Comparison of ENCODE assay signal across 6 cellular contexts in the genomic region with DNA sequence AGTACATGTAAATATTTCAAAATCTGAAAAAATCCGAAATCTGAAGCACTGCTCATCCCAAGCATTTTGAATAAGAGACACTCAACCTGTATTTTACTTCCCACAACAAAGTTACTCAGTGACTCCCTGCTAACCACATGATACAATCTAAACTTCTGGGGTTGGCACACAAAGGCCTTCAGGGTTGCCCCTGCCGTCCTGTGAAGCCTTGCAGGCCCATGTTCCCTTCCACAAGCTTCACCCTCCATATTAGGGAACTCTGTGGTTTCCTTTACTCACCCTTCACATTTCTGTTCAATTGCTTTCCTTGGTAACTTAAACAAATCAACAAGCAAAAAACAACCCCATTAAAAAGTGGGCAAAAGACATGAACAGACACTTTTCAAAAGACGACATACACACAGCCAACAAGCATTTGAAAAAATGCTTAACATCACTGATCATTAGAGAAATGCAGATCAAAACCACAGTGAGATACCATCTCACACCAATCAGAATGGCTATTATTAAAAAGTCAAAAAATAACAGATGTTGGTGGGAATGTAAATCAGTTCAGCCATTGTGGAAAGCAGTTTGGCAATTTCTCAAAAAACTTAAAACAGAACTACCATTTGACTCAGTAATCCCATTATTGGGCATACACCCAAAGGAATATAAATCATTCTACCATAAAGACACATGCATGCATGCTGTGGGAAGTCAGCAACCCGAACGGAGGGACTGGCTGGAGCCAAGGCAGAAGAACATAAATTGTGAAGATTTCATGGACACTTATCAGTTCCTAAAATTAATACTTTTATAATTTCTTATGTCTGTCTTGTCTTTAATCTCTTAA.
DNase-seq lines count a peak whose midpoint lies in the region; ATAC-seq, FAIRE-seq and TF ChIP-seq lines count a peak whose summit lies in the region.
"Not testable (repeated sequence)": the region's sequence is repeated elsewhere in the genome, so short reads cannot be mapped to it uniquely, and the experiment has no call there.

No MANE protein-coding gene starts in this region.

- H3K18ac ChIP-seq in H1 (ENCODE audit: extremely low read depth, low read length), result not testable (repeated sequence)

- peaks cover 34% of the 10 kb centered on the region for H3K36me3 Mint-ChIP-seq in GM23338 (ENCODE audit: low read depth)

- peak overlapping the region; percentile 19; the same call in 1 of the 2 replicates for H2AFZ ChIP-seq in GM23338
- not testable (repeated sequence) for H2AFZ ChIP-seq in H1 (ENCODE audit: low read length)

- not testable (repeated sequence) for H3K9me2 ChIP-seq in GM23338 (ENCODE audit: insufficient read depth)

- not testable (repeated sequence) for H3K27me3 Mint-ChIP-seq in GM23338 (ENCODE audit: insufficient read depth, low read depth, poor library complexity)

- not testable (repeated sequence) for TF ChIP-seq POLR2A in H1 (IDR thresholded peaks at IDR 0.05; ENCODE audit: control extremely low read depth in 1 of 2, low read depth in 2 of 2, low read length in 2 of 2)

- H3K27me3 ChIP-seq in GM23338 (ENCODE audit: insufficient read depth); H1 (replicated peaks in 1 of 4; ENCODE audit: control insufficient read depth in 3 of 4, extremely low read depth in 1 of 4, insufficient read depth in 3 of 4, low read length in 3 of 4): not testable (repeated sequence)

- CTCF ChIA-PET in H1 (lab: Charles Lee; ENCODE audit: partially characterized antibody), result not testable (repeated sequence)

- H2BK12ac ChIP-seq in H1 (ENCODE audit: low read depth, low read length), result not testable (repeated sequence)

- not testable (repeated sequence) for H4K5ac ChIP-seq in H1 (ENCODE audit: insufficient read length, low read depth, low read length)

- H3K4me1 ChIP-seq in GM23338 (ENCODE audit: insufficient read depth); H1 (replicated peaks in 1 of 4; ENCODE audit: control insufficient read depth in 3 of 4, insufficient read depth in 4 of 4, low read length in 3 of 4): not testable (repeated sequence)

- H4K20me1 ChIP-seq in GM23338 (replicated peaks; ENCODE audit: insufficient read depth); H1 (replicated peaks in 1 of 2; ENCODE audit: control insufficient read depth in 1 of 2, insufficient read depth in 2 of 2, low read length in 2 of 2): not testable (repeated sequence)

- not testable (repeated sequence) for H3K56ac ChIP-seq in H1 (replicated peaks; ENCODE audit: insufficient read length, low read depth, low read length)

- not testable (repeated sequence) for H3K14ac ChIP-seq in H1 (ENCODE audit: insufficient read length)

- TF ChIP-seq EP300 in H1 (IDR thresholded peaks at IDR 0.05; ENCODE audit: borderline replicate concordance in 1 of 2, low read depth in 2 of 2, low read length in 2 of 2), result not testable (repeated sequence)

- not testable (repeated sequence) for H3F3A ChIP-seq in GM23338 (replicated peaks; ENCODE audit: low read depth)

- not testable (repeated sequence) for H3K4ac ChIP-seq in H1 (replicated peaks; ENCODE audit: insufficient read length, low read depth, low read length)

- not testable (repeated sequence) for H3K27ac Mint-ChIP-seq in GM23338

- H3K4me2 ChIP-seq in GM23338; H1 (ENCODE audit: insufficient read depth in 1 of 2, low read depth in 2 of 2, low read length in 2 of 2): not testable (repeated sequence)

- not testable (repeated sequence) for TF ChIP-seq CTCF in AG10803 (conservative IDR thresholded peaks at IDR 0.05; ENCODE audit: low read length); GM23338 (conservative IDR thresholded peaks at IDR 0.05; ENCODE audit: low read depth in 2 of 2); H1 (IDR thresholded peaks at IDR 0.05; ENCODE audit: control extremely low read depth in 1 of 3, insufficient read depth in 1 of 3, low read depth in 1 of 3, low read length in 3 of 3)

- not testable (repeated sequence) for H2BK15ac ChIP-seq in H1 (ENCODE audit: low read length)

- 0 out of 2 replicates have a peak overlapping the region, but pooled peaks have one; percentile 17 for H2BK20ac ChIP-seq in H1 (ENCODE audit: low read length)

- H3K4me1 Mint-ChIP-seq in GM23338, result peaks cover 14% of the 10 kb centered on the region

- ATAC-seq in GM23338, result not testable (repeated sequence)

- not testable (repeated sequence) for H3K23ac ChIP-seq in H1 (ENCODE audit: insufficient read length)

- POLR2A ChIA-PET in H1 (lab: Charles Lee; ENCODE audit: partially characterized antibody), result not testable (repeated sequence)

- H4K8ac ChIP-seq in H1 (ENCODE audit: extremely low read depth, insufficient read depth, low read length), result not testable (repeated sequence)

- H2AK5ac ChIP-seq in H1 (ENCODE audit: low read depth, low read length), result not testable (repeated sequence)

- not testable (repeated sequence) for H3K4me3 Mint-ChIP-seq in GM23338

- H3K79me2 ChIP-seq in GM23338 (replicated peaks; ENCODE audit: insufficient read depth); H1 (ENCODE audit: control insufficient read depth in 1 of 2, insufficient read depth in 2 of 2, low read length in 2 of 2): not testable (repeated sequence)

- H3K36me3 ChIP-seq in GM23338 (ENCODE audit: insufficient read depth), result peaks cover 13% of the 10 kb centered on the region
- not testable (repeated sequence) for H3K36me3 ChIP-seq in SK-N-MC (ENCODE audit: insufficient read depth, low read length); H1 (ENCODE audit: control insufficient read depth in 2 of 4, insufficient read depth in 4 of 4, low read length in 3 of 4)

- TF ChIP-seq RAD21 in H1 (IDR thresholded peaks at IDR 0.05 in 1 of 2, conservative IDR thresholded peaks at IDR 0.05 in 1 of 2; ENCODE audit: low read depth in 2 of 2, low read length in 2 of 2), result not testable (repeated sequence)

- FAIRE-seq in H1 (lab: Jason Lieb, UNC), result not testable (repeated sequence)

- H3K4me3 ChIP-seq in AG10803 (ENCODE audit: low read length); GM23338; SK-N-MC; H1 (ENCODE audit: extremely low read depth in 1 of 4, insufficient read depth in 2 of 4, low read depth in 3 of 4, low read length in 4 of 4): not testable (repeated sequence)

- not testable (repeated sequence) for H3K9me3 ChIP-seq in SK-N-MC (ENCODE audit: low read depth, low read length)
- H3K9me3 ChIP-seq in H1 (ENCODE audit: insufficient read depth in 2 of 2, low read depth in 1 of 2, low read length in 1 of 2), result peaks cover 25 to 27% of the 10 kb centered on the region in 2 experiments

- H3K79me1 ChIP-seq in H1 (ENCODE audit: low read depth, low read length), result not testable (repeated sequence)

- H3K27ac ChIP-seq in GM23338 (ENCODE audit: low read depth); H1 (ENCODE audit: low read depth, low read length): not testable (repeated sequence)
- H3K27ac ChIP-seq in SK-N-MC, result peak overlapping the region; percentile 70

- 93% methylated on average over 5 of the region's 5 CpGs; no CpG with 5 or more reads in 1 of the 2 experiments for WGBS in H1 (ENCODE audit: extremely low coverage in 1 of 2, insufficient coverage in 1 of 2, insufficient read length in 1 of 2, insufficient replicate concordance in 2 of 2, low coverage in 1 of 2, low lambda C conversion rate in 2 of 2, missing lambda C conversion rate in 1 of 2), 2 experiments

- not testable (repeated sequence) for H3K9ac ChIP-seq in SK-N-MC (ENCODE audit: insufficient read length); H1 (replicated peaks in 1 of 4; ENCODE audit: extremely low read depth in 1 of 4, low read depth in 3 of 4, low read length in 3 of 4)

- DNase-seq in AG10803 (ENCODE audit: low read depth) (peak; percentile 13), M059J (ENCODE audit: low read depth) (peak; percentile 48), SK-N-MC (ENCODE audit: low read depth, low spot score) (peak; percentile 53), renal cortical epithelial cell (ENCODE audit: low read depth) (peak; percentile 49)
- DNase-seq in GM23338 (ENCODE audit: low spot score); H1 (ENCODE audit: low read depth in 1 of 2, low spot score in 2 of 2): not testable (repeated sequence)

- peak overlapping the region; percentile 33 for H2BK120ac ChIP-seq in H1 (replicated peaks; ENCODE audit: low read depth, low read length)

- not testable (repeated sequence) for H3K23me2 ChIP-seq in H1 (ENCODE audit: low read depth, low read length)

- H2BK5ac ChIP-seq in H1 (ENCODE audit: low read depth, low read length), result not testable (repeated sequence)

- not testable (repeated sequence) for H4K91ac ChIP-seq in H1 (replicated peaks; ENCODE audit: insufficient read length, low read length)

- H3K9me3 Mint-ChIP-seq in GM23338, result peaks cover 42% of the 10 kb centered on the region
